7 cellular contexts compared by ENCODE assay signal in the genomic region with DNA sequence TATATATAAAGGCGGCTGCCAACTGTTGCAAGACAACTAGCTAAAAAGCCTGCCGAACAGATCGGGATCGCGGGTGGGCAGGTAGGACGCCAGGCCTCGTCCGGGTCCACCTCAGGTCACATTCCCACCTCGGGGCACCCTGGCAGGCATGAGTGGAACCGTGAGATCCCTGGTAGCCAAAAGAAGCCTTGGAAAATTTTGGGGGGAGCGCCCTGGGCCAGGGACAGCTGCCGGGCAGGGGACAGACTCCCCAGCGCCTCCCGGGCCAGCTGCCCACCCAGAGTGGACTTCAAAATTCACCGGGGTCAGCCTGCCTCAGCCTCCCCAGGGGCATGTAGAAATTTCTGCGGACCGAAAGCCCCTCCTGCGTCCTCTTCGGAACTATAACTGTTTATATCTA.
"Had no signal": no experiment of that assay in that cellular context is flagged by ENCODE, and none has a peak within 500 bp of the region (broad histone marks: within the 10 kb centered on the region; RNA-seq: fewer than 3 reads in every experiment).

No MANE protein-coding gene starts in this region.

- H3K4me3 Mint-ChIP-seq: IgD-negative memory B cell had no signal

- H3K36me3 Mint-ChIP-seq: IgD-negative memory B cell had no signal

- ATAC-seq: HepG2, K562 had no signal

- DNase-seq: IMR-90, KBM-7, KG1 had no signal

- H3K27ac Mint-ChIP-seq: IgD-negative memory B cell had no signal

- H3K27me3 Mint-ChIP-seq: IgD-negative memory B cell had no signal

- H3K4me1 Mint-ChIP-seq: IgD-negative memory B cell had no signal

- H3K27ac ChIP-seq: HL-60 had no signal

- H3K4me3 ChIP-seq: K562 had no signal
